8 cellular contexts compared by ENCODE assay signal in genomic region chr7:123492485-123492884, GRCh38. TPM values are rescaled to one million over a fixed set of nuclear protein-coding genes. Genes with fewer than 3 reads are reported as not detected.
DNase-seq lines count a peak whose midpoint lies in the region; ATAC-seq, FAIRE-seq and TF ChIP-seq lines count a peak whose summit lies in the region.

No MANE protein-coding gene starts in this region.

- H4K5ac ChIP-seq in H1 (ENCODE audit: insufficient read length, low read depth, low read length) = no peak overlapping the region

- H3K4ac ChIP-seq in H1 (replicated peaks; ENCODE audit: insufficient read length, low read depth, low read length) = no peak overlapping the region

- no peak for FAIRE-seq in H1 (lab: Jason Lieb, UNC)

- H3K56ac ChIP-seq in H1 (replicated peaks; ENCODE audit: insufficient read length, low read depth, low read length) = no peak overlapping the region

- TF ChIP-seq EP300 in H1 (IDR thresholded peaks at IDR 0.05; ENCODE audit: borderline replicate concordance in 1 of 2, low read depth in 2 of 2, low read length in 2 of 2) = no peak

- WGBS in H1 (ENCODE audit: extremely low coverage in 1 of 2, insufficient coverage in 1 of 2, insufficient read length in 1 of 2, insufficient replicate concordance in 2 of 2, low coverage in 1 of 2, low lambda C conversion rate in 2 of 2, missing lambda C conversion rate in 1 of 2), 2 experiments = 77% methylated on average over 3 of the region's 3 CpGs; no CpG with 5 or more reads in 1 of the 2 experiments

- ATAC-seq in GM21515 (IDR thresholded peaks at IDR 0.05; ENCODE audit: unreplicated experiment) = peak; percentile 71
- ATAC-seq in HG03280 (IDR thresholded peaks at IDR 0.05; ENCODE audit: unreplicated experiment) = peak; percentile 75

- H3K9ac ChIP-seq in H1 (replicated peaks in 1 of 4; ENCODE audit: extremely low read depth in 1 of 4, low read depth in 3 of 4, low read length in 3 of 4) = no peak overlapping the region

- H3K23ac ChIP-seq in H1 (ENCODE audit: insufficient read length) = no peak overlapping the region

- no peaks in the 10 kb centered on the region for H3K4me1 ChIP-seq in H1 (replicated peaks in 1 of 4; ENCODE audit: control insufficient read depth in 3 of 4, insufficient read depth in 4 of 4, low read length in 3 of 4)

- H3K79me2 ChIP-seq in H1 (ENCODE audit: control insufficient read depth in 1 of 2, insufficient read depth in 2 of 2, low read length in 2 of 2) = no peaks in the 10 kb centered on the region

- POLR2A ChIA-PET in H1 (lab: Charles Lee; ENCODE audit: partially characterized antibody) = interaction anchor here (0.7 to 1.5 kb wide), 2 partner anchors 45 to 62 kb away, joined by 4 read pairs; no protein-coding TSS in a partner anchor

- H3K36me3 ChIP-seq in H1 (ENCODE audit: control insufficient read depth in 2 of 4, insufficient read depth in 4 of 4, low read length in 3 of 4) = no peaks in the 10 kb centered on the region

- no peaks in the 10 kb centered on the region for H4K20me1 ChIP-seq in H1 (replicated peaks in 1 of 2; ENCODE audit: control insufficient read depth in 1 of 2, insufficient read depth in 2 of 2, low read length in 2 of 2)

- TF ChIP-seq CTCF in GM12873 (IDR thresholded peaks at IDR 0.05; ENCODE audit: insufficient read depth, low read depth, low read length, missing control alignments) (peak; percentile 38), H1 (IDR thresholded peaks at IDR 0.05; ENCODE audit: control extremely low read depth in 1 of 3, insufficient read depth in 1 of 3, low read depth in 1 of 3, low read length in 3 of 3) (peak in 1 of 3 experiments; percentile 38; a peak in 2 of 4 replicates)

- H2BK5ac ChIP-seq in H1 (ENCODE audit: low read depth, low read length) = no peak overlapping the region

- DNase-seq in H1 (ENCODE audit: low read depth in 1 of 2, low spot score in 2 of 2) (no peak), LoVo (ENCODE audit: low spot score) (no peak), AG20443 (ENCODE audit: low spot score) (no peak), NOMO-1 treated with DMSO at 0.1 percent for 48 hours (lab: John Stamatoyannopoulos, UW; ENCODE audit: unreplicated experiment) (no peak)
- DNase-seq in NK-92 treated with Interleukin-12 subunit alpha and Interleukin-12 subunit beta, amount 100 ng/mL, for 24 hours (lab: John Stamatoyannopoulos, UW) = no peak

- H2AK5ac ChIP-seq in H1 (ENCODE audit: low read depth, low read length) = no peak overlapping the region

- TF ChIP-seq RAD21 in H1 (IDR thresholded peaks at IDR 0.05 in 1 of 2, conservative IDR thresholded peaks at IDR 0.05 in 1 of 2; ENCODE audit: low read depth in 2 of 2, low read length in 2 of 2) = peak in 1 of 2 experiments; percentile 19; a peak in 1 of 4 replicates

- H2AFZ ChIP-seq in H1 (ENCODE audit: low read length) = peak overlapping the region; percentile 88

- TF ChIP-seq POLR2A in H1 (IDR thresholded peaks at IDR 0.05; ENCODE audit: control extremely low read depth in 1 of 2, low read depth in 2 of 2, low read length in 2 of 2) = no peak

- H3K27ac ChIP-seq in H1 (ENCODE audit: low read depth, low read length) = no peak overlapping the region

- H3K18ac ChIP-seq in H1 (ENCODE audit: extremely low read depth, low read length) = no peak overlapping the region

- no peak overlapping the region for H4K91ac ChIP-seq in H1 (replicated peaks; ENCODE audit: insufficient read length, low read length)

- H3K9me3 ChIP-seq in H1 (ENCODE audit: insufficient read depth in 2 of 2, low read depth in 1 of 2, low read length in 1 of 2) = no peaks in the 10 kb centered on the region; a peak in 1 of 4 replicates

- no peak overlapping the region for H2BK120ac ChIP-seq in H1 (replicated peaks; ENCODE audit: low read depth, low read length)

- no peaks in the 10 kb centered on the region for H3K79me1 ChIP-seq in H1 (ENCODE audit: low read depth, low read length)

- H3K27me3 ChIP-seq in H1 (replicated peaks in 1 of 4; ENCODE audit: control insufficient read depth in 3 of 4, extremely low read depth in 1 of 4, insufficient read depth in 3 of 4, low read length in 3 of 4) = no peaks in the 10 kb centered on the region

- H3K14ac ChIP-seq in H1 (ENCODE audit: insufficient read length) = no peak overlapping the region

- no peak overlapping the region for H3K4me2 ChIP-seq in H1 (ENCODE audit: insufficient read depth in 1 of 2, low read depth in 2 of 2, low read length in 2 of 2)

- H2BK15ac ChIP-seq in H1 (ENCODE audit: low read length) = no peak overlapping the region

- CTCF ChIA-PET in H1 (lab: Charles Lee; ENCODE audit: partially characterized antibody) = interaction anchor here (0.7 to 4.4 kb wide), 25 partner anchors 8 to 288 kb away, joined by 3 to 18 read pairs (median 3); partner anchors contain the start of gene IQUB

- H2BK20ac ChIP-seq in H1 (ENCODE audit: low read length) = no peak overlapping the region

- H3K23me2 ChIP-seq in H1 (ENCODE audit: low read depth, low read length) = no peaks in the 10 kb centered on the region

- no peak overlapping the region for H3K4me3 ChIP-seq in H1 (ENCODE audit: extremely low read depth in 1 of 4, insufficient read depth in 2 of 4, low read depth in 3 of 4, low read length in 4 of 4)

- H2BK12ac ChIP-seq in H1 (ENCODE audit: low read depth, low read length) = no peak overlapping the region

- no peak overlapping the region for H4K8ac ChIP-seq in H1 (ENCODE audit: extremely low read depth, insufficient read depth, low read length)

TF ChIP-seq in H1, 55 proteins besides CTCF, POLR2A, EP300 and RAD21:
- TF ChIP-seq POU5F1 (IDR thresholded peaks at IDR 0.05; ENCODE audit: low read depth, low read length) = no peak
- no peak for TF ChIP-seq BCL11A (IDR thresholded peaks at IDR 0.05; ENCODE audit: low read depth in 2 of 2, low read length in 2 of 2)
- TF ChIP-seq TAF1 (IDR thresholded peaks at IDR 0.05; ENCODE audit: low read depth, low read length) = no peak
- TF ChIP-seq KDM4A (IDR thresholded peaks at IDR 0.05; ENCODE audit: low read depth, low read length, severe bottlenecking) = no peak
- TF ChIP-seq CBX8 (IDR thresholded peaks at IDR 0.05; ENCODE audit: borderline replicate concordance, low read depth, low read length) = no peak
- TF ChIP-seq ATF3 (IDR thresholded peaks at IDR 0.05; ENCODE audit: insufficient read depth, low read depth, low read length) = no peak
- no peak for TF ChIP-seq NRF1 (IDR thresholded peaks at IDR 0.05; ENCODE audit: low read depth, low read length)
- TF ChIP-seq RXRA (IDR thresholded peaks at IDR 0.05; ENCODE audit: insufficient read depth, low read depth, low read length) = no peak
- TF ChIP-seq KDM1A (IDR thresholded peaks at IDR 0.05; ENCODE audit: borderline replicate concordance, low read length) = no peak

RNA-seq across cellular contexts. Expression of gene IQUB, which starts 41.9 kb away (rescaled TPM):
- 0.82 and 0.96 TPM in 2 replicates for total RNA-seq in H1 (2021; fragmentation: NEBNext Ultra II Directional; extraction: Animal tissue kit (Norgen Biotek cat#: 25700))
- 0.08 and 0.12 TPM in 2 replicates for polyA plus RNA-seq in H1 (2011; rRNA removed)
- polyA plus RNA-seq in H1 (2011; cell fraction: cytosol; rRNA removed) = 0.19 TPM
- 0.24 TPM for polyA plus RNA-seq in H1 (2011; cell fraction: nucleus; rRNA removed)
- 0.25 to 0.54 TPM (median 0.35 TPM) in 4 replicates for polyA plus RNA-seq in H1 (2012, experiment 1 of 2)
- polyA plus RNA-seq in H1 (2012, experiment 2 of 2) = 0.05 TPM
- polyA plus RNA-seq in H1 (2013, experiment 1 of 2) = 0.47 TPM
- 0.35 TPM for polyA plus RNA-seq in H1 (2013, experiment 2 of 2)
- polyA minus RNA-seq in H1 (2011; rRNA and poly(A)+ RNA removed) = 0.20 and 0.32 TPM in 2 replicates
- polyA minus RNA-seq in H1 (2011; cell fraction: cytosol; rRNA and poly(A)+ RNA removed) = not detected
- polyA minus RNA-seq in H1 (2011; cell fraction: nucleus; rRNA and poly(A)+ RNA removed) = 2.9 TPM
